17 cellular contexts compared by ENCODE assay signal in the genomic region with DNA sequence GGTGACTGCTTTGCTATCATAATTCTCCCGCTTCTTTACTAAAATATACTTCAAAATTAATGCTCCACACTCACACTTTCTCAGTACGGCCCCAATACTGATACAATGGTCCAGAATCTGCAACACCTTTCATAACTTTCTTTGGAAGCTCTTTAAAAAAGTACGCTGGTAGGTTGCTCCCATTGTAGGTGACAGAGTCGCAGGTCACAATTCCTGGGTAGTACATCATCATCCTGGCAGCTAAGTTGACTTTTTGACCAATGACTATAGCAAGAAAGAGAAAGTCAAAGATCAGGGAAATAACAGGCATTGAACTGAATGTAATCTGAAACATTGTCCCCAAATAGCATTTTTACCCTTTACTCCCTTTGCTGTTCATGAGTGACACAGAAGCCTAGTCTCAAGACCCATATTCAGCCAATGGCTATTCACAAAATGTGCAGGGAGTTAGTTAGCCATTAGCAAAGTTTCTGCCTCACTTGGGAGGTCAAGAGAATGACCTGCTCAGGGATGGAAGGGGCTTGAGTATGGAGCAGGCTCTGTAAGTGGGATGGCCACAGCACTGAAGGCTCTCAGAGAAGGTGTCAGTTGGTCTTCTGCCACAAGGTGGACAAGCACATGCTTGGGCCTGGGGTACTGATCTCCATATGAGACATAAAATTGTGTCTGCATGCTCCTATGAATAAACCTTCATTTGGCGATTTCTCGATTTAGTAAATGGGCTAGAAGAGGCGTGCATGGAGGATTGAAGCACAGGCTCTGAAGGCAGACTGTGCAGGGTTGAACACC. TPM values are rescaled to one million over a fixed set of nuclear protein-coding genes. Genes with fewer than 3 reads are reported as not detected.
"Had no signal": no experiment of that assay in that cellular context is flagged by ENCODE, and none has a peak within 500 bp of the region (broad histone marks: within the 10 kb centered on the region; RNA-seq: fewer than 3 reads in every experiment).

No MANE protein-coding gene starts in this region.

- H3K36me3 Mint-ChIP-seq: activated naive CD4-positive, alpha-beta T cell treated with anti-CD3 and anti-CD28 coated beads, Interleukin-2, amount 10 ng/mL, durations not matched to agents 7 days and 5 days; natural killer cell had no signal

- H3K4me3 Mint-ChIP-seq: activated naive CD4-positive, alpha-beta T cell treated with anti-CD3 and anti-CD28 coated beads, Interleukin-2, amount 10 ng/mL, durations not matched to agents 7 days and 5 days; natural killer cell; T-helper 2 cell treated with Interferon-gamma antibody and Interleukin-4, amounts not matched to agents 5 μg/mL and 100 μg/mL, for 36 hours had no signal

- H3K36me3 ChIP-seq: ascending aorta, gastroesophageal sphincter, heart right ventricle, left lung, neutrophil, thyroid gland, vagina had no signal

- H3K4me1 Mint-ChIP-seq: activated naive CD4-positive, alpha-beta T cell treated with anti-CD3 and anti-CD28 coated beads, Interleukin-2, amount 10 ng/mL, durations not matched to agents 7 days and 5 days; natural killer cell had no signal

- H3K9me3 ChIP-seq: ascending aorta, gastroesophageal sphincter, heart right ventricle, left lung, neutrophil, thyroid gland, vagina had no signal

- ATAC-seq: activated CD4-positive, CD25-positive, alpha-beta regulatory T cell treated with anti-CD3 and anti-CD28 coated beads, Interleukin-2, amount 50 U/mL, for 24 hours; gastroesophageal sphincter; heart right ventricle; left lung; natural killer cell had no signal

- H3K27ac Mint-ChIP-seq: activated naive CD4-positive, alpha-beta T cell treated with anti-CD3 and anti-CD28 coated beads, Interleukin-2, amount 10 ng/mL, durations not matched to agents 7 days and 5 days; natural killer cell; T-helper 2 cell treated with Interferon-gamma antibody and Interleukin-4, amounts not matched to agents 5 μg/mL and 100 μg/mL, for 36 hours had no signal

- H3K27ac ChIP-seq: ascending aorta, dorsolateral prefrontal cortex, gastroesophageal sphincter, heart right ventricle, left lung, neutrophil, thyroid gland, vagina had no signal

- H3K9me3 Mint-ChIP-seq: activated naive CD4-positive, alpha-beta T cell treated with anti-CD3 and anti-CD28 coated beads, Interleukin-2, amount 10 ng/mL, durations not matched to agents 7 days and 5 days; natural killer cell; T-helper 2 cell treated with Interferon-gamma antibody and Interleukin-4, amounts not matched to agents 5 μg/mL and 100 μg/mL, for 36 hours had no signal

- H3K4me1 ChIP-seq: ascending aorta, gastroesophageal sphincter, left lung, thyroid gland, vagina had no signal

- H3K27me3 ChIP-seq: ascending aorta, dorsolateral prefrontal cortex, gastroesophageal sphincter, heart right ventricle, left lung, neutrophil, thyroid gland, vagina had no signal

- H3K4me3 ChIP-seq: ascending aorta, dorsolateral prefrontal cortex, gastroesophageal sphincter, heart right ventricle, left lung, thyroid gland, vagina had no signal

- DNase-seq: activated naive CD4-positive, alpha-beta T cell treated with anti-CD3 and anti-CD28 coated beads, Interleukin-2, amount 10 ng/mL, durations not matched to agents 7 days and 5 days; activated T-cell treated with anti-CD3 and anti-CD28 coated beads, Interleukin-2, amount 50 U/mL, for 1 hour; dorsolateral prefrontal cortex; heart right ventricle; islet precursor cell; left lung; mesenchymal stem cell; natural killer cell; stimulated activated CD4-positive, alpha-beta T cell treated with anti-CD3 and anti-CD28 coated beads, Interleukin-12 subunit alpha, Interleukin-12 subunit beta, amount 100 ng/mL, for 4 hours; stimulated activated CD4-positive, alpha-beta T cell treated with anti-CD3 and anti-CD28 coated beads, Interleukin-2, amount 100 ng/mL, for 24 hours; thyroid gland had no signal

RNA-seq across cellular contexts. Expression of a gene that starts 35.4 kb away (rescaled TPM):
- total RNA-seq: vagina had no signal
